In the genomic region with DNA sequence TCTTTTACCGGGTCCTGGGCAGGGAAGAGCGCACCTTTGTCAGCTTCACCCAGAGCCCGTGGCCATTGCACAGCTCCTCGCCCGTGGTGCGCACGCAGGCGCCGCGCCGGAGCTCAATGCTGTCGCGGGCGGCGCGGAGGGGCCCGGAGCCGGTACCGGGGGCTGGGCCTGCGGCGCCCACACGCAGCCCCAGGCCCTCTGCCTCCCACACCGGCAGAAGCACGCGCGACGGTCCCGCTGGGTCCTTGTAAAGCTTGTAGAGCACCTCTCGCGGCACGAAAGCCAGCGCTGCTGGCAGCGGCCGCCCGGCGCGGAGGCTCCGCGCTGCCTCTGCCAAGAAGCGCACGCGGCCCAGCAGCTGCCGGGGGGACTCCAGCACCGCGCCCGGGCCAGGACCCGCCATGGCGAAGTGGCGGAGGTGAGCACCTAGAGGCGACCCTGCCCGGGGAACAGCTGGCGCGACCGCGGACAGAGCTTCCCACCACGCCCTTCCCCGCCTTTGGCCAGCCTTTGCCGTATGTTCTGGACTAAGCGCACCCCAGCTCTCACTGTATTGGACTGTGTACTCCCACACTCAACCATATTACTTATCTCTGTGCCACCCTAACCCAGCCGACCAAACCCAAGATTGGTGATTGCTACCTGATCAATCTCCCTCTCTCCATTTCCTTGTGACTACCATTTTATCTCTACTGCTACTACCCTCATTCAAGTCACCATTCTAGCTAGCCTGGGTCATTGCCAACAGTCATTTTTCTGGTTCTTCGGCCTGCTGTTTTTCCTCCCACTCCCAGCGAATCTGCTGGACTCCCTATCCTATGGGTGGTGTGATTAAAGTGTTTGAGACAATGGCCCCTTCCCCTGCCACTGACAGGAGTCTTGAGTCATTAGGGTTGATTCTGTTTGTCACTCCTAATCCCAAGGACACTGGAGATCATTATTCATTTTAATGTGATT, we compare ENCODE assay signal across 8 cellular contexts. TPM values are rescaled to one million over a fixed set of nuclear protein-coding genes. Genes with fewer than 3 reads are reported as not detected.
DNase-seq lines count a peak whose midpoint lies in the region; ATAC-seq lines count a peak whose summit lies in the region.

A gene (minus strand): TSS at position 470 of the 957 bp plus-strand sequence. CDS start 67 bp downstream, at position 403.

- H3K4me3 ChIP-seq in right cardiac atrium (ENCODE audit: low read length) = peak within 1 kb of the TSS; percentile 78

- H3K27ac ChIP-seq in right cardiac atrium (ENCODE audit: low read length) = peak within 1 kb of the TSS; percentile 91

- intact Hi-C loops in T-helper 2 cell treated with Interferon-gamma antibody and Interleukin-4, amounts not matched to agents 100 ng/mL and 5 ng/mL, for 36 hours (cut with micrococcal nuclease) = loop anchor here (2.0 to 5.0 kb wide), 5 partner anchors 174 to 280 kb away; a partner anchor contains a TSS
- intact Hi-C loops in right cardiac atrium (cut with DNase I) = loop anchor here in 3 of 4 donors (5.0 kb wide), 2 partner anchors 291 to 481 kb away; a partner anchor contains a TSS

- H3K4me1 ChIP-seq in right cardiac atrium (ENCODE audit: control insufficient read depth, insufficient read depth, low read length) = peaks cover 9% of the 10 kb centered on the region

- ATAC-seq in GM18498 (IDR thresholded peaks at IDR 0.05; ENCODE audit: unreplicated experiment) (peak; percentile 71), HG02852 (IDR thresholded peaks at IDR 0.05; ENCODE audit: unreplicated experiment) (peak; percentile 76), right cardiac atrium (peak; percentile 91 to 92), HG03469 (IDR thresholded peaks at IDR 0.05; ENCODE audit: unreplicated experiment) (no peak)

- under 1% methylated on average over 62 of the region's 62 CpGs for WGBS in right cardiac atrium

- DNase-seq in NCI-H187 (lab: John Stamatoyannopoulos, UW) (peak; percentile 46 to 69), anterior cingulate cortex (lab: John Stamatoyannopoulos, UW) (peak in 56 of 58 donors; percentile 18 to 90 (median 76)), right cardiac atrium (peak; percentile 86 to 94 (median 92)), putamen (ENCODE audit: low spot score) (peak; percentile 84)

- H3K9me3 ChIP-seq in right cardiac atrium (ENCODE audit: control insufficient read depth, low read length) = no peaks in the 10 kb centered on the region

- no peaks in the 10 kb centered on the region for H3K27me3 ChIP-seq in right cardiac atrium (ENCODE audit: control insufficient read depth, insufficient read depth)

RNA-seq across cellular contexts. Expression of the gene that starts here (rescaled TPM):
- 32.3 and 35.0 TPM in 2 replicates for total RNA-seq in T-helper 2 cell treated with Interferon-gamma antibody and Interleukin-4, amounts not matched to agents 100 ng/mL and 5 ng/mL, for 36 hours
- 10 to 100 TPM; 16.5 to 22.3 (median 19.4) TPM for total RNA-seq in right cardiac atrium
- polyA plus RNA-seq in right cardiac atrium = 18.5 TPM
